In genomic region chr16:85172465-85173071, GRCh38 we compare ENCODE assay signal across 8 cellular contexts.
A peak's percentile ranks its signal among the peaks of the same experiment; 100 is the strongest.
DNase-seq lines count a peak whose midpoint lies in the region; TF ChIP-seq lines count a peak whose summit lies in the region.

No MANE protein-coding gene starts in this region.

- no peaks in the 10 kb centered on the region for H3K9me3 ChIP-seq in ovary

- H3K27me3 ChIP-seq in ovary: no peaks in the 10 kb centered on the region

- H3K4me3 ChIP-seq in epithelial cell of esophagus (ENCODE audit: low read length) (no peak overlapping the region), ovary (peak overlapping the region; percentile 6)

- 11 to 47% (median 18%) methylated on average over 25 to 26 of the region's 26 CpGs for WGBS in ovary, 3 donors

- H3K36me3 ChIP-seq in ovary: no peaks in the 10 kb centered on the region

- peak overlapping the region in 1 of 2 donors; percentile 18 for H3K27ac ChIP-seq in ovary

- peaks cover 36% of the 10 kb centered on the region for H3K4me1 ChIP-seq in ovary (ENCODE audit: insufficient read depth)

- DNase-seq in NCI-H2107 treated with DMSO at 0.1 percent for 48 hours (lab: John Stamatoyannopoulos, UW; ENCODE audit: unreplicated experiment) (peak; percentile 25), NCI-H2107 (lab: John Stamatoyannopoulos, UW) (no peak), OCI-M1 (lab: John Stamatoyannopoulos, UW) (peak; percentile 72), epithelial cell of esophagus (ENCODE audit: low read depth) (peak; percentile 18), ovary (peak in 1 of 5 donors; percentile 50), GM19240 (ENCODE audit: insufficient read length, low spot score) (no peak), Ammon's horn (ENCODE audit: low spot score) (no peak)
- no peak for DNase-seq in central memory CD4-positive, alpha-beta T cell

- no peak for TF ChIP-seq EP300 in ovary (IDR thresholded peaks at IDR 0.05)

- intact Hi-C loops in ovary (cut with DNase I): loop anchor here (5.0 to 10.0 kb wide), 4 partner anchors 45 to 65 kb away; no protein-coding TSS in a partner anchor

- TF ChIP-seq POLR2A in ovary (IDR thresholded peaks at IDR 0.05): no peak

- TF ChIP-seq CTCF in epithelial cell of esophagus (IDR thresholded peaks at IDR 0.05; ENCODE audit: insufficient read depth, low read depth, low read length, missing control alignments): peak; percentile 23
- TF ChIP-seq CTCF in ovary (IDR thresholded peaks at IDR 0.05): no peak

Comparison
In these comparisons a context has a peak if more than half of its experiments do, and no peak if none do; other contexts are left out.
1. DNase-seq: peak in NCI-H2107 treated with DMSO at 0.1 percent for 48 hours (single experiment), OCI-M1 (single experiment) and epithelial cell of esophagus (single experiment); none in NCI-H2107 (single experiment), GM19240 (single experiment), Ammon's horn (single experiment) and central memory CD4-positive, alpha-beta T cell (single experiment).